ENCODE assay signal across 20 cellular contexts in the genomic region with DNA sequence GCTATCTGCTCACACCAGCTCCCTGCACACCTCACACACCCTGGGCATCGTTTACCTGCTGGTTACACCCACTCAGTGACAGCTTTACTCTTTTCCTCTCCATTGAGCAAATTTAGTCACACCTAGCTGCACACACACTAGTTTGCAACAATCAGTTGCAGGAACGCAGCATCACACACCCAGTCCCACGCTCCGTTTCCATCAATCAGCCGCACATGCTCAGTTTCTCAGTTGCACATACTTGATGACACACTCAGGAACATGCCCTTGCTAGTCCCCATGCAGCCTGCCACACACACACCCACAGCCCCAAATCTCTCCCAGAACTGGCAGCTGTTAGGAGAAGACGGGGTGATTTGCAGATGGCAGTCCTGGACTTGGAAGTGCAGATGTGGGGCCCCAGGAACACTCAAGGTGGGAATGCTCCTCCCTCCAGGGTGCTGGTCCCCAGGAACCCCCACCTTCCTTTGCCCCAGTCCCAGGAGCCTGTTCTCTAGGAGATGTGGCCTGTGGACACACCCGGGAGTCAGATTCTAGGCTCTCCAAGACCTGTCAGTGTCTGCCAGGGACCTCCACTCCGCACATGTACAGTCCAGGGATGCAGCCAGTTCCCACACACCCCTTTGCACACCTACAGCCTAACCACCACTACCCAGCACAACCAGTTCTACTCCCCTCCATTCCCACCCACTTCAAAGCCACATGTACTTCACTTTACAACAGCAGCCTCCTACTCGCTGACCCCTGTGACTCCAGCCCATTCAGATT. TPM values are rescaled to one million over a fixed set of nuclear protein-coding genes. Genes with fewer than 3 reads are reported as not detected.
DNase-seq lines count a peak whose midpoint lies in the region; ATAC-seq and TF ChIP-seq lines count a peak whose summit lies in the region.
"Had no signal": no experiment of that assay in that cellular context is flagged by ENCODE, and none has a peak within 500 bp of the region (broad histone marks: within the 10 kb centered on the region; RNA-seq: fewer than 3 reads in every experiment).

No MANE protein-coding gene starts in this region.

- H3K4me3 Mint-ChIP-seq in CD8-positive, alpha-beta memory T cell, result peak overlapping the region in 4 of 7 donors; percentile 19 to 48 (median 44)
- H3K4me3 Mint-ChIP-seq in T-helper 17 cell (peak overlapping the region; percentile 39), T-cell (peak overlapping the region in 1 of 3 donors; percentile 39)

- H4K20me1 ChIP-seq in SK-N-SH (ENCODE audit: insufficient read depth), result peaks cover 11% of the 10 kb centered on the region; the same call in 1 of the 2 replicates

- ATAC-seq in SK-N-SH treated with all-trans-retinoic acid at 6 μM for 48 hours, result no peak
- ATAC-seq in T-helper 17 cell, result no peak
- no peak for ATAC-seq in aorta (ENCODE audit: low FRiP score)
- no peak for ATAC-seq in HG03108 (IDR thresholded peaks at IDR 0.05; ENCODE audit: unreplicated experiment)
- no peak for ATAC-seq in T-cell (replicated peaks in 1 of 4)
- ATAC-seq: gastroesophageal sphincter had no signal

- no peaks in the 10 kb centered on the region for H3F3A ChIP-seq in SK-N-SH (replicated peaks; ENCODE audit: insufficient read depth)

- no peaks in the 10 kb centered on the region for H3K36me3 Mint-ChIP-seq in CD8-positive, alpha-beta memory T cell
- H3K36me3 Mint-ChIP-seq in T-helper 17 cell (ENCODE audit: low read depth) (peaks cover 10% of the 10 kb centered on the region), T-cell (no peaks in the 10 kb centered on the region)

- no peak overlapping the region for H3K27ac ChIP-seq in SK-N-SH (ENCODE audit: low read depth in 2 of 2, low read length in 1 of 2)
- no peak overlapping the region for H3K27ac ChIP-seq in CD8-positive, alpha-beta memory T cell (ENCODE audit: low read depth, low read length)
- H3K27ac ChIP-seq in aorta (ENCODE audit: low read depth in 1 of 2, low read length in 2 of 2), result no peak overlapping the region
- H3K27ac ChIP-seq: gastroesophageal sphincter, HL-60, KMS-11, prostate gland had no signal

- no peak overlapping the region for H3K9ac ChIP-seq in SK-N-SH
- H3K9ac ChIP-seq: KMS-11 had no signal

- H3K9me3 ChIP-seq in SK-N-SH, result no peaks in the 10 kb centered on the region
- H3K9me3 ChIP-seq in CD8-positive, alpha-beta memory T cell (ENCODE audit: low read length), result no peaks in the 10 kb centered on the region
- no peaks in the 10 kb centered on the region for H3K9me3 ChIP-seq in T-helper 17 cell (ENCODE audit: control insufficient read depth, low read length, poor library complexity, severe bottlenecking)
- no peaks in the 10 kb centered on the region for H3K9me3 ChIP-seq in aorta (ENCODE audit: control insufficient read depth, low read length)
- H3K9me3 ChIP-seq: gastroesophageal sphincter, prostate gland had no signal

- no peaks in the 10 kb centered on the region for H3K9me2 ChIP-seq in SK-N-SH

- H3K36me3 ChIP-seq in SK-N-SH (replicated peaks in 1 of 2; ENCODE audit: control insufficient read depth in 1 of 2, insufficient read depth in 2 of 2, low read length in 1 of 2) (no peaks in the 10 kb centered on the region), aorta (ENCODE audit: control insufficient read depth in 1 of 2, insufficient read depth in 2 of 2, low read length in 1 of 2) (no peaks in the 10 kb centered on the region)
- H3K36me3 ChIP-seq in CD8-positive, alpha-beta memory T cell (ENCODE audit: insufficient read depth, low read length), result no peaks in the 10 kb centered on the region
- H3K36me3 ChIP-seq: gastroesophageal sphincter, prostate gland had no signal

- peaks cover 0 to 4% (median 0%) of the 10 kb centered on the region in 5 donors for H3K9me3 Mint-ChIP-seq in CD8-positive, alpha-beta memory T cell
- no peaks in the 10 kb centered on the region for H3K9me3 Mint-ChIP-seq in T-cell

- peaks cover 78 to 91% of the 10 kb centered on the region in 2 donors for H3K27me3 Mint-ChIP-seq in CD8-positive, alpha-beta memory T cell
- H3K27me3 Mint-ChIP-seq in T-helper 17 cell, result peaks cover 91% of the 10 kb centered on the region
- H3K27me3 Mint-ChIP-seq in T-cell, result peaks cover 73 to 91% of the 10 kb centered on the region in 2 donors

- H3K4me2 ChIP-seq in SK-N-SH, result no peak overlapping the region
- H3K4me2 ChIP-seq: KMS-11 had no signal

- WGBS in SK-N-SH (ENCODE audit: low lambda C conversion rate), result 76% methylated on average over 8 of the region's 9 CpGs
- 25 to 33% methylated on average over 9 of the region's 9 CpGs for WGBS in aorta, 2 donors

- POLR2A ChIA-PET in SK-N-SH (lab: Yijun Ruan, JAX) (no interaction called here), T-cell (lab: Charles Lee) (no interaction called here)
- POLR2A ChIA-PET in CD8-positive, alpha-beta memory T cell (lab: Charles Lee), result no interaction called here

- intact Hi-C loops in aorta (cut with DNase I), result no loop called here

- no peaks in the 10 kb centered on the region for H3K79me2 ChIP-seq in SK-N-SH (ENCODE audit: insufficient read depth)

- no peak for TF ChIP-seq RAD21 in SK-N-SH (IDR thresholded peaks at IDR 0.05; ENCODE audit: low read length)

- peaks cover 95% of the 10 kb centered on the region for H3K27me3 ChIP-seq in SK-N-SH (ENCODE audit: insufficient read depth)
- H3K27me3 ChIP-seq in CD8-positive, alpha-beta memory T cell (ENCODE audit: insufficient read depth, low read length, poor library complexity, severe bottlenecking), result peaks cover 90% of the 10 kb centered on the region
- H3K27me3 ChIP-seq in aorta (ENCODE audit: control insufficient read depth in 1 of 2, insufficient read depth in 2 of 2, low read length in 1 of 2), result peaks cover 0 to 3% of the 10 kb centered on the region in 2 donors

- TF ChIP-seq EP300 in SK-N-SH (IDR thresholded peaks at IDR 0.05; ENCODE audit: borderline replicate concordance in 1 of 2, low read depth in 1 of 2, low read length in 1 of 2), result no peak

- peak; percentile 25 for DNase-seq in SK-N-SH
- DNase-seq in CD8-positive, alpha-beta memory T cell, result no peak
- DNase-seq in T-helper 17 cell, result no peak
- DNase-seq in kidney tubule cell (ENCODE audit: low spot score), result peak; percentile 45
- no peak for DNase-seq in aorta
- no peak for DNase-seq in T-cell
- DNase-seq: activated CD4-positive, alpha-beta T cell treated with anti-CD3 and anti-CD28 coated beads for 1 hour; anterior cingulate cortex; C1 segment of cervical spinal cord; RPMI8226; stimulated activated naive CD4-positive, alpha-beta T cell; trophoblast cell had no signal

- peak overlapping the region in 2 of 8 donors; percentile 21 to 48 for H3K27ac Mint-ChIP-seq in CD8-positive, alpha-beta memory T cell
- H3K27ac Mint-ChIP-seq in T-helper 17 cell, result no peak overlapping the region
- peak overlapping the region in 1 of 2 donors; percentile 30 for H3K27ac Mint-ChIP-seq in T-cell

- H3K4me1 Mint-ChIP-seq in CD8-positive, alpha-beta memory T cell, result peaks cover 40 to 64% (median 42%) of the 10 kb centered on the region in 3 donors
- H3K4me1 Mint-ChIP-seq in T-helper 17 cell (peaks cover 36% of the 10 kb centered on the region), T-cell (peaks cover 41 to 53% (median 48%) of the 10 kb centered on the region in 3 donors)

- H3K4me3 ChIP-seq in SK-N-SH (ENCODE audit: low read depth in 2 of 2, low read length in 1 of 2) (no peak overlapping the region), aorta (ENCODE audit: low read length in 2 of 2) (no peak overlapping the region)
- no peak overlapping the region for H3K4me3 ChIP-seq in CD8-positive, alpha-beta memory T cell (ENCODE audit: low read length)
- H3K4me3 ChIP-seq: prostate gland had no signal

- H3K4me1 ChIP-seq in SK-N-SH (ENCODE audit: control insufficient read depth in 1 of 2, insufficient read depth in 2 of 2, low read depth in 1 of 2, low read length in 1 of 2) (peaks cover 0 to 27% of the 10 kb centered on the region in 2 experiments; a peak in 1 of 4 replicates), aorta (ENCODE audit: control insufficient read depth in 1 of 2, insufficient read depth in 2 of 2, low read length in 2 of 2) (no peaks in the 10 kb centered on the region)
- peaks cover 44% of the 10 kb centered on the region for H3K4me1 ChIP-seq in CD8-positive, alpha-beta memory T cell (ENCODE audit: insufficient read depth, low read length)
- H3K4me1 ChIP-seq: prostate gland had no signal

- TF ChIP-seq CTCF in SK-N-SH (IDR thresholded peaks at IDR 0.05), result no peak

- CTCF ChIA-PET in SK-N-SH (lab: Yijun Ruan, JAX), result interaction anchor here (1.0 to 12.5 kb wide), 9 partner anchors 8 to 348 kb away, joined by 3 to 164 read pairs (median 6); a partner anchor contains a TSS
- CTCF ChIA-PET in CD8-positive, alpha-beta memory T cell (lab: Charles Lee), result interaction anchor here (1.0 to 1.8 kb wide), 3 partner anchors 11 to 77 kb away, joined by 3 to 7 read pairs (median 3); no protein-coding TSS in a partner anchor
- CTCF ChIA-PET in T-cell (lab: Charles Lee), result no interaction called here

- H2AFZ ChIP-seq in SK-N-SH (ENCODE audit: low read depth), result no peak overlapping the region

TF ChIP-seq in SK-N-SH, 30 proteins besides CTCF, POLR2A, EP300 and RAD21 (continues in another document):
- TF ChIP-seq FOXJ3 (CRISPR knock-in tag; IDR thresholded peaks at IDR 0.05), result no peak
- TF ChIP-seq, protein P1, sequence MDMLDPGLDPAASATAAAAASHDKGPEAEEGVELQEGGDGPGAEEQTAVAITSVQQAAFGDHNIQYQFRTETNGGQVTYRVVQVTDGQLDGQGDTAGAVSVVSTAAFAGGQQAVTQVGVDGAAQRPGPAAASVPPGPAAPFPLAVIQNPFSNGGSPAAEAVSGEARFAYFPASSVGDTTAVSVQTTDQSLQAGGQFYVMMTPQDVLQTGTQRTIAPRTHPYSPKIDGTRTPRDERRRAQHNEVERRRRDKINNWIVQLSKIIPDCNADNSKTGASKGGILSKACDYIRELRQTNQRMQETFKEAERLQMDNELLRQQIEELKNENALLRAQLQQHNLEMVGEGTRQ (IDR thresholded peaks at IDR 0.05; ENCODE audit: borderline replicate concordance, low read depth, low read length), result no peak
- TF ChIP-seq YY1 (IDR thresholded peaks at IDR 0.05; ENCODE audit: low read depth), result no peak

TF ChIP-seq in SK-N-SH treated with all-trans-retinoic acid at 6 μM for 48 hours, 23 proteins besides CTCF, POLR2A, EP300 and RAD21:
- TF ChIP-seq PPARA (CRISPR knock-in tag; IDR thresholded peaks at IDR 0.05; ENCODE audit: borderline replicate concordance) (no peak), ZFP3 (CRISPR knock-in tag; IDR thresholded peaks at IDR 0.05) (no peak), OSR1 (CRISPR knock-in tag; IDR thresholded peaks at IDR 0.05) (no peak), ESRRG (CRISPR knock-in tag; IDR thresholded peaks at IDR 0.05) (no peak), ZFP30 (CRISPR knock-in tag; IDR thresholded peaks at IDR 0.05) (no peak), RARB (CRISPR knock-in tag; IDR thresholded peaks at IDR 0.05) (no peak)

RNA-seq across cellular contexts. Expression of a gene that starts 7.6 kb away (rescaled TPM):
- polyA plus RNA-seq in SK-N-SH (2012; rRNA removed) (not detected in 2 replicates), aorta (not detected)
- not detected in 2 replicates for polyA plus RNA-seq in SK-N-SH (2012; cell fraction: cytosol; rRNA removed)
- not detected in 2 replicates for polyA plus RNA-seq in SK-N-SH (2012; cell fraction: nucleus; rRNA removed)
- not detected for total RNA-seq in CD8-positive, alpha-beta memory T cell
- not detected for polyA plus RNA-seq in CD8-positive, alpha-beta memory T cell
- total RNA-seq in T-helper 17 cell (not detected), aorta (not detected), T-cell (not detected)
- total RNA-seq: gastroesophageal sphincter; lower leg skin; prostate gland; T-helper 2 cell treated with Interferon-gamma antibody and Interleukin-4, amounts not matched to agents 100 ng/mL and 5 ng/mL, for 36 hours had no signal

Comparison
In these comparisons a context has a peak if more than half of its experiments do, and no peak if none do; other contexts are left out.
1. DNase-seq: peak in SK-N-SH (single experiment) and kidney tubule cell (single experiment); none in CD8-positive, alpha-beta memory T cell (0 of 5), T-helper 17 cell (0 of 3), aorta (0 of 2) and T-cell (0 of 34).
2. CTCF ChIA-PET loops: an anchor here in SK-N-SH (1.0 to 12.5 kb wide) and CD8-positive, alpha-beta memory T cell (1.0 to 1.8 kb wide); none called in T-cell.